8 cellular contexts compared by ENCODE assay signal in the genomic region with DNA sequence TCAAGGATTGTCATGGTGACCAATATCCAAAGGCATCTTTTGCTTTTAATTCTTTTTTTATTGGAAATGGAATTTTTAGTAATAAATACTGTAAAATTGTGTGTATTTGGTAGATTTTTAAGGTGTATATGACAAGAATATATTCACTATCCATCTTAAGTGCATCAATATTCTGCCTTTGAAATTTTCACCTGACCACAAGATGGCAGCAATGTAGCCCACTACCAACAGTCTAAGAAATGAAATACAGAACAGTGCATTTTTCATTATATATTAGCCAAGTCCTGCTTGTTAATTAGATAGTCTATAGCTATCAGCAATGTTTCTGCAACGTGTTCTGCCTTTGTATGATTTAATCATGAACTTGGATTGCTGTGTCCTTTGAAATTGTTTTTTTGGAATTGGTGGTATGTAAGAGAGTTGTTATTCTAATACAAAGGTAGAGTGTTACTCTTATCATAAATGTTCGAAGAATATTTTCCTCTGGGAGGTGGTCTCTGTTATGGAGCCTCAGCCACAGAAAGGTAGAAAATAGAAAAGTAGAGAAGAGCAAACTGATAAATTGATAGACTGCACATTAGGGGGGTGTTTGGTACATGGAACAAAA. TPM values are rescaled to one million over a fixed set of nuclear protein-coding genes. Genes with fewer than 3 reads are reported as not detected.
A peak's percentile ranks its signal among the peaks of the same experiment; 100 is the strongest.
DNase-seq lines count a peak whose midpoint lies in the region; ATAC-seq and TF ChIP-seq lines count a peak whose summit lies in the region.

No MANE protein-coding gene starts in this region.

- TF ChIP-seq EP300 in gastroesophageal sphincter (IDR thresholded peaks at IDR 0.05) (no peak), ovary (IDR thresholded peaks at IDR 0.05) (no peak)

- TF ChIP-seq POLR2A in gastroesophageal sphincter (IDR thresholded peaks at IDR 0.05): no peak
- no peak for TF ChIP-seq POLR2A in ovary (IDR thresholded peaks at IDR 0.05)

- H3K9me3 ChIP-seq in gastroesophageal sphincter (no peaks in the 10 kb centered on the region), ovary (no peaks in the 10 kb centered on the region)

- H3K27ac ChIP-seq in gastroesophageal sphincter (no peak overlapping the region), ovary (no peak overlapping the region)

- H3K27me3 ChIP-seq in gastroesophageal sphincter (no peaks in the 10 kb centered on the region), ovary (no peaks in the 10 kb centered on the region)

- intact Hi-C loops in ovary (cut with DNase I): no loop called here

- H3K4me3 ChIP-seq in gastroesophageal sphincter (no peak overlapping the region), ovary (no peak overlapping the region)

- peak; percentile 17 for DNase-seq in stimulated activated CD4-positive, alpha-beta T cell treated with anti-CD3 and anti-CD28 coated beads, Interleukin-4, amount 100 ng/mL, for 24 hours
- DNase-seq in stimulated activated CD4-positive, alpha-beta T cell treated with anti-CD3 and anti-CD28 coated beads, Interleukin-2, amount 100 ng/mL, for 24 hours: no peak
- DNase-seq in smooth muscle cell of the brain vasculature (ENCODE audit: low read depth, low spot score) (peak; percentile 17), ovary (no peak)
- no peak for DNase-seq in activated CD8-positive, alpha-beta memory T cell treated with anti-CD3 and anti-CD28 coated beads for 24 hours

- peak in 3 of 4 experiments; percentile 27 to 51 (median 34) for TF ChIP-seq CTCF in gastroesophageal sphincter (IDR thresholded peaks at IDR 0.05)
- no peak for TF ChIP-seq CTCF in ovary (IDR thresholded peaks at IDR 0.05)

- no peaks in the 10 kb centered on the region for H3K36me3 ChIP-seq in gastroesophageal sphincter
- H3K36me3 ChIP-seq in ovary: no peaks in the 10 kb centered on the region

- H3K4me1 ChIP-seq in gastroesophageal sphincter (no peaks in the 10 kb centered on the region), ovary (ENCODE audit: insufficient read depth) (peaks cover 2% of the 10 kb centered on the region)

- 36 to 45% methylated on average over 2 of the region's 2 CpGs for WGBS in gastroesophageal sphincter (ENCODE audit: low coverage in 1 of 2), 2 donors
- WGBS in ovary, 3 donors: 37 to 40% (median 39%) methylated on average over 2 of the region's 2 CpGs

- ATAC-seq in HG02884 (IDR thresholded peaks at IDR 0.05; ENCODE audit: unreplicated experiment) (peak; percentile 68), SK-N-SH treated with all-trans-retinoic acid at 6 μM for 48 hours (peak; percentile 86), gastroesophageal sphincter (no peak)

TF ChIP-seq in SK-N-SH treated with all-trans-retinoic acid at 6 μM for 48 hours, 23 proteins besides CTCF, POLR2A, EP300 and RAD21:
- no peak for TF ChIP-seq ZC3H10 (CRISPR knock-in tag; IDR thresholded peaks at IDR 0.05)
TF ChIP-seq in SK-N-SH treated with all-trans-retinoic acid at 6 μM for 48 hours: peak in this region for 0.

RNA-seq across cellular contexts. Expression of a gene that starts 38.2 kb away (rescaled TPM):
- total RNA-seq in gastroesophageal sphincter (1 to 10 TPM in 3 of 4 donors, under 1 TPM in 1; 0.47 to 2.0 (median 1.8) TPM), ovary (1 to 10 TPM in 2 of 7 donors, under 1 TPM in 5; 0.24 to 1.5 (median 0.77) TPM)
- 1 to 10 TPM in 1 of 2 donors, under 1 TPM in 1; 0.70 to 7.4 TPM for polyA plus RNA-seq in ovary

Comparison
In these comparisons a context has a peak if more than half of its experiments do, and no peak if none do; other contexts are left out.
1. DNase-seq: peak in stimulated activated CD4-positive, alpha-beta T cell treated with anti-CD3 and anti-CD28 coated beads, Interleukin-4, amount 100 ng/mL, for 24 hours (single experiment) and smooth muscle cell of the brain vasculature (single experiment); none in stimulated activated CD4-positive, alpha-beta T cell treated with anti-CD3 and anti-CD28 coated beads, Interleukin-2, amount 100 ng/mL, for 24 hours (0 of 2), activated CD8-positive, alpha-beta memory T cell treated with anti-CD3 and anti-CD28 coated beads for 24 hours (single experiment) and ovary (0 of 5).
2. CTCF ChIP-seq: peak in gastroesophageal sphincter (3 of 4); none in ovary (0 of 3).